ENCODE assay signal across 41 cellular contexts in genomic region chr12:60441577-60441976, GRCh38.
"Had no signal": no experiment of that assay in that cellular context is flagged by ENCODE, and none has a peak within 500 bp of the region (broad histone marks: within the 10 kb centered on the region; RNA-seq: fewer than 3 reads in every experiment).

No MANE protein-coding gene starts in this region.

- H3K36me3 Mint-ChIP-seq: activated naive CD4-positive, alpha-beta T cell treated with anti-CD3 and anti-CD28 coated beads, Interleukin-2, amount 10 ng/mL, durations not matched to agents 7 days and 5 days; activated naive CD4-positive, alpha-beta T cell treated with anti-CD3 and anti-CD28 coated beads, Interleukin-2, amount 50 U/mL, for 24 hours; activated naive CD8-positive, alpha-beta T cell; activated naive CD8-positive, alpha-beta T cell treated with anti-CD3 and anti-CD28 coated beads for 36 hours; activated naive CD8-positive, alpha-beta T cell treated with anti-CD3 and anti-CD28 coated beads, Interleukin-2, amount 10 ng/mL, durations not matched to agents 7 days and 5 days; brain had no signal

- H3K4me3 Mint-ChIP-seq: activated naive CD4-positive, alpha-beta T cell treated with anti-CD3 and anti-CD28 coated beads for 36 hours; activated naive CD4-positive, alpha-beta T cell treated with anti-CD3 and anti-CD28 coated beads, Interleukin-2, amount 10 ng/mL, durations not matched to agents 7 days and 5 days; activated naive CD4-positive, alpha-beta T cell treated with anti-CD3 and anti-CD28 coated beads, Interleukin-2, amount 50 U/mL, for 24 hours; activated naive CD8-positive, alpha-beta T cell; activated naive CD8-positive, alpha-beta T cell treated with anti-CD3 and anti-CD28 coated beads for 36 hours; activated naive CD8-positive, alpha-beta T cell treated with anti-CD3 and anti-CD28 coated beads, Interleukin-2, amount 10 ng/mL, durations not matched to agents 7 days and 5 days; activated naive CD8-positive, alpha-beta T cell treated with anti-CD3 and anti-CD28 coated beads, Interleukin-2, amount 50 U/mL, for 24 hours; activated T-cell treated with anti-CD3 and anti-CD28 coated beads, Interleukin-2, amount 50 U/mL, for 24 hours; activated T-cell treated with anti-CD3 and anti-CD28 coated beads, Interleukin-2, amount 50 U/mL, for 4 hours; activated T-cell treated with anti-CD3 and anti-CD28 coated beads, Interleukin-2, amount 50 U/mL, for 72 hours; activated T-helper 1 cell treated with anti-CD3 and anti-CD28 coated beads, Interleukin-12 subunit alpha, Interleukin-12 subunit beta, Interleukin-2, Interleukin-4 antibody, amounts not matched to agents 30 ng/mL and 10 ng/mL and 1 ng/mL, durations not matched to agents 14 hours and 24 hours and 36 hours; activated T-helper 17 cell treated with anti-CD3 and anti-CD28 coated beads, Interleukin-2, amount 50 U/mL, for 72 hours; brain; central memory CD8-positive, alpha-beta T cell had no signal

- H3K27ac Mint-ChIP-seq: activated naive CD4-positive, alpha-beta T cell treated with anti-CD3 and anti-CD28 coated beads for 36 hours; activated naive CD4-positive, alpha-beta T cell treated with anti-CD3 and anti-CD28 coated beads, Interleukin-2, amount 10 ng/mL, durations not matched to agents 7 days and 5 days; activated naive CD4-positive, alpha-beta T cell treated with anti-CD3 and anti-CD28 coated beads, Interleukin-2, amount 50 U/mL, for 24 hours; activated naive CD4-positive, alpha-beta T cell treated with anti-CD3 and anti-CD28 coated beads, Interleukin-2, amount 50 U/mL, for 72 hours; activated naive CD8-positive, alpha-beta T cell; activated naive CD8-positive, alpha-beta T cell treated with anti-CD3 and anti-CD28 coated beads for 36 hours; activated naive CD8-positive, alpha-beta T cell treated with anti-CD3 and anti-CD28 coated beads, Interleukin-2, amount 10 ng/mL, durations not matched to agents 7 days and 5 days; activated naive CD8-positive, alpha-beta T cell treated with anti-CD3 and anti-CD28 coated beads, Interleukin-2, amount 50 U/mL, for 24 hours; activated T-cell treated with anti-CD3 and anti-CD28 coated beads, Interleukin-2, amount 50 U/mL, for 24 hours; activated T-cell treated with anti-CD3 and anti-CD28 coated beads, Interleukin-2, amount 50 U/mL, for 72 hours; activated T-helper 1 cell treated with anti-CD3 and anti-CD28 coated beads, Interleukin-12 subunit alpha, Interleukin-12 subunit beta, Interleukin-2, Interleukin-4 antibody, amounts not matched to agents 30 ng/mL and 10 ng/mL and 1 ng/mL, durations not matched to agents 14 hours and 24 hours and 36 hours; activated T-helper 17 cell treated with anti-CD3 and anti-CD28 coated beads, Interleukin-2, amount 50 U/mL, for 72 hours; activated T-helper 2 cell treated with anti-CD3 and anti-CD28 coated beads, Interferon-gamma antibody, Interleukin-2, Interleukin-4, amounts not matched to agents 10 μg/mL and 5 μg/mL and 100 μg/mL, durations not matched to agents 14 hours and 24 hours and 36 hours; brain had no signal

- H3K27me3 ChIP-seq: adrenal gland, ascending aorta, body of pancreas, brain microvascular endothelial cell, breast epithelium, cardiac muscle cell had no signal

- H3K36me3 ChIP-seq: adrenal gland, ascending aorta, brain microvascular endothelial cell, breast epithelium, cardiac muscle cell had no signal

- H3K9me3 ChIP-seq: adrenal gland, ascending aorta had no signal

- H3K27ac ChIP-seq: adrenal gland, ascending aorta, body of pancreas, brain microvascular endothelial cell, breast epithelium, cardiac muscle cell had no signal

- H3K4me3 ChIP-seq: adrenal gland, ascending aorta, body of pancreas, breast epithelium, cardiac muscle cell had no signal

- FAIRE-seq: astrocyte, bronchial epithelial cell had no signal

- ATAC-seq: activated naive CD4-positive, alpha-beta T cell treated with anti-CD3 and anti-CD28 coated beads, Interleukin-2, amount 50 U/mL, for 72 hours; activated naive CD8-positive, alpha-beta T cell treated with anti-CD3 and anti-CD28 coated beads, Interleukin-2, amount 50 U/mL, for 24 hours; activated T-cell treated with anti-CD3 and anti-CD28 coated beads, Interleukin-2, amount 50 U/mL, for 4 hours; activated T-cell treated with anti-CD3 and anti-CD28 coated beads, Interleukin-2, amount 50 U/mL, for 72 hours; activated T-helper 17 cell treated with anti-CD3 and anti-CD28 coated beads, Interleukin-2, amount 50 U/mL, for 72 hours; body of pancreas had no signal

- H3K27me3 Mint-ChIP-seq: activated naive CD4-positive, alpha-beta T cell treated with anti-CD3 and anti-CD28 coated beads, Interleukin-2, amount 10 ng/mL, durations not matched to agents 7 days and 5 days; activated naive CD4-positive, alpha-beta T cell treated with anti-CD3 and anti-CD28 coated beads, Interleukin-2, amount 50 U/mL, for 24 hours; activated naive CD8-positive, alpha-beta T cell; activated naive CD8-positive, alpha-beta T cell treated with anti-CD3 and anti-CD28 coated beads for 36 hours; activated naive CD8-positive, alpha-beta T cell treated with anti-CD3 and anti-CD28 coated beads, Interleukin-2, amount 10 ng/mL, durations not matched to agents 7 days and 5 days; activated naive CD8-positive, alpha-beta T cell treated with anti-CD3 and anti-CD28 coated beads, Interleukin-2, amount 50 U/mL, for 24 hours; activated T-cell treated with anti-CD3 and anti-CD28 coated beads, Interleukin-2, amount 50 U/mL, for 24 hours; activated T-helper 17 cell treated with anti-CD3 and anti-CD28 coated beads, Interleukin-2, amount 50 U/mL, for 72 hours; brain; central memory CD8-positive, alpha-beta T cell had no signal

- DNase-seq: activated effector memory CD4-positive, alpha-beta T cell treated with anti-CD3 and anti-CD28 coated beads, Interleukin-2, amount 50 U/mL, for 16 hours; activated effector memory CD4-positive, alpha-beta T cell treated with Interleukin-2 at 50 U/mL for 16 hours; activated gamma-delta T cell; activated gamma-delta T cell treated with Interleukin-2 at 50 U/mL for 16 hours; activated naive CD4-positive, alpha-beta T cell; activated naive CD4-positive, alpha-beta T cell treated with anti-CD3 and anti-CD28 coated beads for 36 hours; activated naive CD4-positive, alpha-beta T cell treated with anti-CD3 and anti-CD28 coated beads, Interleukin-2, amount 10 ng/mL, durations not matched to agents 7 days and 5 days; activated naive CD4-positive, alpha-beta T cell treated with anti-CD3 and anti-CD28 coated beads, Interleukin-2, amount 50 U/mL, for 16 hours; activated naive CD4-positive, alpha-beta T cell treated with Interleukin-2 at 50 U/mL for 16 hours; activated naive CD8-positive, alpha-beta T cell treated with anti-CD3 and anti-CD28 coated beads for 36 hours; activated naive CD8-positive, alpha-beta T cell treated with anti-CD3 and anti-CD28 coated beads, Interleukin-2, amount 10 ng/mL, durations not matched to agents 7 days and 5 days; activated naive CD8-positive, alpha-beta T cell treated with anti-CD3 and anti-CD28 coated beads, Interleukin-2, amount 50 U/mL, for 24 hours; activated T-cell treated with anti-CD3 and anti-CD28 coated beads for 4 hours; activated T-cell treated with anti-CD3 and anti-CD28 coated beads, Interleukin-2, amount 50 U/mL, for 1 hour; activated T-cell treated with anti-CD3 and anti-CD28 coated beads, Interleukin-2, amount 50 U/mL, for 24 hours; activated T-cell treated with anti-CD3 and anti-CD28 coated beads, Interleukin-2, amount 50 U/mL, for 4 hours; activated T-cell treated with anti-CD3 and anti-CD28 coated beads, Interleukin-2, amount 50 U/mL, for 48 hours; activated T-cell treated with anti-CD3 and anti-CD28 coated beads, Interleukin-2, amount 50 U/mL, for 72 hours; adrenal gland; amniotic stem cell; amygdala; anterior cingulate cortex; aorta; body of pancreas; brain microvascular endothelial cell; caudate nucleus; central memory CD4-positive, alpha-beta T cell; cerebellar nuclear complex had no signal

- H3K4me1 Mint-ChIP-seq: activated naive CD4-positive, alpha-beta T cell treated with anti-CD3 and anti-CD28 coated beads, Interleukin-2, amount 10 ng/mL, durations not matched to agents 7 days and 5 days; activated naive CD4-positive, alpha-beta T cell treated with anti-CD3 and anti-CD28 coated beads, Interleukin-2, amount 50 U/mL, for 24 hours; activated naive CD8-positive, alpha-beta T cell treated with anti-CD3 and anti-CD28 coated beads for 36 hours; activated naive CD8-positive, alpha-beta T cell treated with anti-CD3 and anti-CD28 coated beads, Interleukin-2, amount 10 ng/mL, durations not matched to agents 7 days and 5 days; activated naive CD8-positive, alpha-beta T cell treated with anti-CD3 and anti-CD28 coated beads, Interleukin-2, amount 50 U/mL, for 24 hours; activated T-helper 17 cell treated with anti-CD3 and anti-CD28 coated beads, Interleukin-2, amount 50 U/mL, for 72 hours; brain; central memory CD8-positive, alpha-beta T cell had no signal

- H3K4me1 ChIP-seq: adrenal gland, ascending aorta, body of pancreas, breast epithelium had no signal
